In genomic region chr1:161045749-161046573, GRCh38 we compare ENCODE assay signal across 1 cellular context.
A peak's percentile ranks its signal among the peaks of the same experiment; 100 is the strongest.
TF ChIP-seq lines count a peak whose summit lies in the region.

Gene USF1 (minus strand): TSS chr1:161045977. CDS start chr1:161043275, 2,702 bp downstream.

TF ChIP-seq in K562, 482 proteins besides CTCF, POLR2A, EP300 and RAD21 (continued from another document and continues in another):
- TF ChIP-seq ZBTB11 (CRISPR knock-in tag; IDR thresholded peaks at IDR 0.05) = peak in 1 of 3 experiments; percentile 86; a peak in 2 of 6 replicates
- no peak for TF ChIP-seq RCOR1 (IDR thresholded peaks at IDR 0.05; ENCODE audit: borderline replicate concordance in 1 of 2, low read depth in 2 of 2, low read length in 2 of 2)
- TF ChIP-seq ZNF436 (CRISPR knock-in tag; IDR thresholded peaks at IDR 0.05) = no peak
- TF ChIP-seq ZNF507 (tag; conservative IDR thresholded peaks at IDR 0.05) = no peak
- no peak; the same call in 1 of the 2 replicates for TF ChIP-seq ZBTB1 (CRISPR knock-in tag; IDR thresholded peaks at IDR 0.05; ENCODE audit: borderline replicate concordance, low read depth)
- TF ChIP-seq ZNF124 (CRISPR knock-in tag; IDR thresholded peaks at IDR 0.05) = no peak
- TF ChIP-seq ZMIZ1 (IDR thresholded peaks at IDR 0.05; ENCODE audit: low read depth in 2 of 2, low read length in 2 of 2) = no peak
- TF ChIP-seq RBM34 (IDR thresholded peaks at IDR 0.05; ENCODE audit: borderline replicate concordance, insufficient read depth, low read length) = no peak
- no peak for TF ChIP-seq ZNF133 (CRISPR knock-in tag; IDR thresholded peaks at IDR 0.05)
- no peak for TF ChIP-seq RBM14 (IDR thresholded peaks at IDR 0.05; ENCODE audit: borderline replicate concordance, insufficient read depth, low read depth, low read length)
- TF ChIP-seq ZBED1 (IDR thresholded peaks at IDR 0.05) = peak; percentile 23; the same call in 1 of the 2 replicates
- TF ChIP-seq HIVEP1 (CRISPR knock-in tag; IDR thresholded peaks at IDR 0.05) = no peak
- TF ChIP-seq ZNF668 (CRISPR knock-in tag; IDR thresholded peaks at IDR 0.05) = no peak
- TF ChIP-seq SUPT5H (IDR thresholded peaks at IDR 0.05) = peak; percentile 93
- no peak for TF ChIP-seq ZNF512 (tag; IDR thresholded peaks at IDR 0.05)
- TF ChIP-seq ATF6 (CRISPR knock-in tag; IDR thresholded peaks at IDR 0.05) = 0 out of 2 replicates have a peak, but pooled peaks have one; percentile 54
- TF ChIP-seq CBFB (CRISPR knock-in tag; IDR thresholded peaks at IDR 0.05) = no peak
- TF ChIP-seq PHF21A (IDR thresholded peaks at IDR 0.05; ENCODE audit: borderline replicate concordance, low read depth) = no peak
- peak; percentile 57; the same call in 1 of the 2 replicates for TF ChIP-seq CREB1 (IDR thresholded peaks at IDR 0.05)
- no peak for TF ChIP-seq CREB1 (CRISPR knock-in tag; IDR thresholded peaks at IDR 0.05)
- no peak for TF ChIP-seq RBM22 (IDR thresholded peaks at IDR 0.05; ENCODE audit: low read depth, low read length, poor library complexity, severe bottlenecking)
- no peak for TF ChIP-seq CC2D1A (IDR thresholded peaks at IDR 0.05)
- TF ChIP-seq ZNF449 (CRISPR knock-in tag; IDR thresholded peaks at IDR 0.05) = no peak
- no peak for TF ChIP-seq ZBTB49 (CRISPR knock-in tag; IDR thresholded peaks at IDR 0.05; ENCODE audit: borderline replicate concordance)
- no peak for TF ChIP-seq GMEB1 (CRISPR knock-in tag; IDR thresholded peaks at IDR 0.05)
- no peak for TF ChIP-seq BMI1 (IDR thresholded peaks at IDR 0.05; ENCODE audit: low read length)
- no peak for TF ChIP-seq SIRT6 (IDR thresholded peaks at IDR 0.05; ENCODE audit: low read depth, low read length)
- TF ChIP-seq YY1 (IDR thresholded peaks at IDR 0.05; ENCODE audit: borderline replicate concordance in 1 of 3, control insufficient read depth in 1 of 3, extremely low read depth in 1 of 3, insufficient read depth in 3 of 3, insufficient read length in 1 of 3, insufficient replicate concordance in 2 of 3, low read depth in 1 of 3, low read length in 2 of 3) = peak; percentile 94 to 97 (median 94)
- no peak for TF ChIP-seq FOXM1 (IDR thresholded peaks at IDR 0.05; ENCODE audit: low read depth)
- no peak for TF ChIP-seq FOXM1 (CRISPR knock-in tag; IDR thresholded peaks at IDR 0.05; ENCODE audit: low read depth)
- peak; percentile 92 for TF ChIP-seq PHF8 (IDR thresholded peaks at IDR 0.05; ENCODE audit: borderline replicate concordance, low read length)
- TF ChIP-seq KDM5B (IDR thresholded peaks at IDR 0.05; ENCODE audit: insufficient replicate concordance, low read depth, low read length) = peak; percentile 78
- no peak for TF ChIP-seq KDM2B (CRISPR knock-in tag; IDR thresholded peaks at IDR 0.05)
- TF ChIP-seq HES1 (IDR thresholded peaks at IDR 0.05; ENCODE audit: low read depth) = no peak
- no peak for TF ChIP-seq MECOM (CRISPR knock-in tag; IDR thresholded peaks at IDR 0.05)
- no peak for TF ChIP-seq ZC3H8 (IDR thresholded peaks at IDR 0.05)
- TF ChIP-seq ATF7 (IDR thresholded peaks at IDR 0.05) = peak; percentile 39
- TF ChIP-seq HDAC8 (tag; IDR thresholded peaks at IDR 0.05) = peak; percentile 70; the same call in 1 of the 2 replicates
- TF ChIP-seq KAT8 (IDR thresholded peaks at IDR 0.05; ENCODE audit: low read depth) = peak; percentile 97
- TF ChIP-seq TRIM28 (IDR thresholded peaks at IDR 0.05) = peak; percentile 12; the same call in 1 of the 2 replicates
- TF ChIP-seq NFRKB (IDR thresholded peaks at IDR 0.05; ENCODE audit: low read depth) = peak; percentile 100
- no peak for TF ChIP-seq NONO (IDR thresholded peaks at IDR 0.05; ENCODE audit: low read depth in 2 of 2, low read length in 1 of 2)
- no peak for TF ChIP-seq MXD1 (CRISPR knock-in tag; IDR thresholded peaks at IDR 0.05; ENCODE audit: borderline replicate concordance, poor library complexity, severe bottlenecking)
- TF ChIP-seq ZNF717 (CRISPR knock-in tag; IDR thresholded peaks at IDR 0.05) = no peak
- peak; percentile 51 for TF ChIP-seq MEIS2 (IDR thresholded peaks at IDR 0.05; ENCODE audit: partially characterized antibody)
- peak; percentile 18 to 82; a peak in 3 of 4 replicates for TF ChIP-seq SIN3A (IDR thresholded peaks at IDR 0.05; ENCODE audit: borderline replicate concordance in 2 of 2, control insufficient read depth in 1 of 2, low read depth in 2 of 2, low read length in 2 of 2)
- no peak for TF ChIP-seq IFI16 (CRISPR knock-in tag; IDR thresholded peaks at IDR 0.05)
- no peak for TF ChIP-seq SMARCC2 (IDR thresholded peaks at IDR 0.05; ENCODE audit: low read depth)
- TF ChIP-seq MBD2 (IDR thresholded peaks at IDR 0.05; ENCODE audit: borderline replicate concordance, low read depth) = peak; percentile 96
- TF ChIP-seq SRSF1 (IDR thresholded peaks at IDR 0.05; ENCODE audit: low read depth, low read length) = no peak
- TF ChIP-seq HDAC6 (IDR thresholded peaks at IDR 0.05; ENCODE audit: low read depth, low read length) = no peak
- TF ChIP-seq MYNN (IDR thresholded peaks at IDR 0.05) = no peak
- TF ChIP-seq MYNN (CRISPR knock-in tag; IDR thresholded peaks at IDR 0.05) = no peak
- no peak for TF ChIP-seq U2AF2 (optimal IDR thresholded peaks at IDR 0.05; ENCODE audit: low read depth, low read length)
- no peak for TF ChIP-seq FOXJ3 (CRISPR knock-in tag; IDR thresholded peaks at IDR 0.05)
